ENCODE assay signal across 10 cellular contexts in the genomic region with DNA sequence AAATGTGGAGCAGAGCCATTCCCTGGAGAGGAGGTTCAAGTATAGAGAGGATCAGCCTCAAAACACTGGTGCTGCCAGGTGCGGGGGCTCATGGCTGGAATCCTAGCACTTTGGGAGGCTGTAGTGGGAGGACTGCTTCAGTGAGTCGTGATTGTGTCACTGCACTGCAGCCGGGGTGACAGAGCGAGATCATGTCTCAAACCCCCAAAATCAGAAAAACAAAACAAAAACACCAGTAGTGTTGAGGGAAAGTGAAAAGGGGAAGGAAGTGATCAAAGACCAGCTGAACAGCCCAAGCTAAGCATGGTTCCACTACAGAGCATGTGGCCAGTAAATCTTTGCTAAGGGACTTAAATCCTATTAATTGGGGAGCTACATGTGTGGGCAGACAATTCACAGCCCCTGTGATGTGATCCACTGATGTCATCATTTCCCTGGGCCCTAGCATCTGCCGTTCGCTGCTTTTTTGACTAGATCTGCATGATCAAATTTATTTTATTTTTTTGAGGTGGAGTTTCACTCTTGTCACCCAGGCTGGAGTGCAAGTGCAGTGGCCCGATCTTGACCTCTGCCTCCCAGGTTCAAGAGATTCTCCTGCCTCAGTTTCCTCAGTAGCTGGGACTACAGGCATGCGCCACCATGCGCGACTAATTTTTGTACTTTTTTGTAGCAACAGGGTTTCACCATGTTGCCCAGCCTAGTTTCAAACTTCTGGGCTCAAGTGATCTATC. TPM values are rescaled to one million over a fixed set of nuclear protein-coding genes. Genes with fewer than 3 reads are reported as not detected.
DNase-seq lines count a peak whose midpoint lies in the region; ATAC-seq and TF ChIP-seq lines count a peak whose summit lies in the region.
"Had no signal": no experiment of that assay in that cellular context is flagged by ENCODE, and none has a peak within 500 bp of the region (broad histone marks: within the 10 kb centered on the region; RNA-seq: fewer than 3 reads in every experiment).

No MANE protein-coding gene starts in this region.

- H3K36me3 Mint-ChIP-seq in memory B cell, result peaks cover 10% of the 10 kb centered on the region

- CTCF ChIA-PET in RWPE1 (lab: Yijun Ruan, JAX), result interaction anchor here (0.6 kb wide), 1 partner anchor 101 kb away, joined by 4 read pairs; no protein-coding TSS in a partner anchor

- H3K4me3 Mint-ChIP-seq in memory B cell, result peak overlapping the region; percentile 63

- H3K9me3 Mint-ChIP-seq in memory B cell, result no peaks in the 10 kb centered on the region

- TF ChIP-seq CTCF in RWPE1 (conservative IDR thresholded peaks at IDR 0.05; ENCODE audit: low read depth), result no peak

- H3K4me1 Mint-ChIP-seq in memory B cell, result peaks cover 12% of the 10 kb centered on the region

- intact Hi-C loops in Right ventricle myocardium superior (cut with DNase I), result no loop called here

- H3K27ac Mint-ChIP-seq in memory B cell, result peak overlapping the region; percentile 96

- DNase-seq in RWPE1 (ENCODE audit: low spot score) (no peak), memory B cell (ENCODE audit: low spot score in 2 of 2) (peak; percentile 28 to 59), SW 1271 (lab: John Stamatoyannopoulos, UW) (no peak), Right ventricle myocardium superior (no peak), NCI-H2107 (lab: John Stamatoyannopoulos, UW) (no peak)
- DNase-seq: stimulated activated CD4-positive, alpha-beta T cell treated with anti-CD3 and anti-CD28 coated beads, Interleukin-4, amount 100 ng/mL, for 1 hour had no signal

- ATAC-seq in GM18508 (IDR thresholded peaks at IDR 0.05; ENCODE audit: insufficient read depth, unreplicated experiment) (peak; percentile 35), HG02852 (IDR thresholded peaks at IDR 0.05; ENCODE audit: unreplicated experiment) (peak; percentile 25), memory B cell (ENCODE audit: low read depth) (peak; percentile 61), HG03045 (IDR thresholded peaks at IDR 0.05; ENCODE audit: unreplicated experiment) (no peak), Right ventricle myocardium superior (ENCODE audit: poor library complexity) (no peak)
- ATAC-seq: Panc1 had no signal

- POLR2A ChIA-PET in RWPE1 (lab: Yijun Ruan, JAX; ENCODE audit: low non-redundant PET), result no interaction called here

- H3K27me3 Mint-ChIP-seq in memory B cell, result no peaks in the 10 kb centered on the region

- peak overlapping the region; percentile 20 for H3K27ac ChIP-seq in RWPE1

RNA-seq across cellular contexts. Expression of a gene that starts 2.7 kb away (rescaled TPM):
- total RNA-seq in Right ventricle myocardium superior, result 28.9 TPM

RNA-seq across cellular contexts. Expression of a gene that starts 28.1 kb away (rescaled TPM):
- 54.2 TPM for total RNA-seq in Right ventricle myocardium superior

RNA-seq across cellular contexts. Expression of a gene that starts 56.5 kb away (rescaled TPM):
- 21.9 TPM for total RNA-seq in Right ventricle myocardium superior

Comparison
In these comparisons a context has a peak if more than half of its experiments do, and no peak if none do; other contexts are left out.
1. ATAC-seq: peak in GM18508 (single experiment), HG02852 (single experiment) and memory B cell (single experiment); none in HG03045 (single experiment) and Right ventricle myocardium superior (single experiment).
2. DNase-seq: peak in memory B cell (2 of 2); none in RWPE1 (single experiment), SW 1271 (0 of 2), Right ventricle myocardium superior (single experiment) and NCI-H2107 (single experiment).